In the genomic region with DNA sequence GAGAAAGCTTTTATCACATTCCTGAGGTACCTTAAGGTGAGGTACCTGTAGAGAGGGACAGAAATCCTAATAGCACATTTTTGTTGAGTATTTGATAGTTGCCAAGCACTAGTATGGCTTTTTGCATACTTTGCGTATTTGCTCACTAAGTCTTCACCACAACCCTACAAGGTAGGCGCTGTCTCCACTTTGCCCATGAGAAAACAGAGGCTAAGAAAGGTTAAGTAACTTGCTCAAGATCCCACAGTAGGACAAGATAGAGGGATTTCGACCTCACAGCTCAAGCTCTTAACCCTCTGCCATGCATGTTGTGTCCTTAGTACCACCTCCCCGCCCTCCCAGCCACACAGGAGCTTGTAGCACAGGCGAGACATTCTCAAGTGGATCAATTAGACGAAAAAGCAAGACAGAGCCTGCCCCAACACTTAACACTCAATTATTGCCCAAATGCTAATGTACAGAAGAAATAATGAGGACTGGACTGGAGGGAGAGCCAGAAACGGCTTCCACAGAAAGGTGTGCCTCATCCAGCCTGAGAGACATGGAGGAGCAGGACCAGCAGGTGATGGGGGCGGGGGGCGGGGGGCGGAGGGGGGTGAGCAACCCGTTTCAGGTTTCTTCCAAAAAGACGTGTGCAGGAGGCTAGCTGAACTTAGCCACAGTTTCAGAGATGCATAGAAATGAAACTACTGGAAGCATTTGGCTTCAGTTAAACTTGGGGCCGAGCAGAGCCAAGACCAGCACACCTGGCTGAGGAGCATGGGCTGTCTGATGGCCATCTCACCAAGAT, we compare ENCODE assay signal across 1 cellular context.
TF ChIP-seq lines count a peak whose summit lies in the region.

No MANE protein-coding gene starts in this region.

TF ChIP-seq in HepG2, 621 proteins besides CTCF, POLR2A, EP300 and RAD21 (continued from another document):
- TF ChIP-seq, protein P1, sequence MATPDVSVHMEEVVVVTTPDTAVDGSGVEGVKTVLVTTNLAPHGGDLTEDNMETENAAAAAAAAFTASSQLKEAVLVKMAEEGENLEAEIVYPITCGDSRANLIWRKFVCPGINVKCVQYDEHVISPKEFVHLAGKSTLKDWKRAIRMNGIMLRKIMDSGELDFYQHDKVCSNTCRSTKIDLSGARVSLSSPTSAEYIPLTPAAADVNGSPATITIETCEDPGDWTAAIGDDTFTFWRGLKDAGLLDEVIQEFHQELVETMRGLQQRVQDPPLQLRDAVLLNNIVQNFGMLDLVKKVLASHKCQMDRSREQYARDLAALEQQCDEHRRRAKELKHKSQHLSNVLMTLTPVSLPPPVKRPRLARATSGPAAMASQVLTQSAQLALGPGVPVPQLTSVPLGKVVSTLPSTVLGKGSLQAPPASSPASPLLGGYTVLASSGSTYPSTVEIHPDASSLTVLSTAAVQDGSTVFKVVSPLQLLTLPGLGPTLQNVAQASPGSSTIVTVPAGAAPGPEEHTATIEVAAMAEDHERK (CRISPR knock-in tag; IDR thresholded peaks at IDR 0.05; ENCODE audit: low read depth), result no peak
- TF ChIP-seq MAFK (conservative IDR thresholded peaks at IDR 0.05 in 1 of 2, IDR thresholded peaks at IDR 0.05 in 1 of 2; ENCODE audit: low read length in 2 of 2), result peak; percentile 47 to 70; a peak in 3 of 4 replicates
